ENCODE assay signal across 1 cellular context in the genomic region with DNA sequence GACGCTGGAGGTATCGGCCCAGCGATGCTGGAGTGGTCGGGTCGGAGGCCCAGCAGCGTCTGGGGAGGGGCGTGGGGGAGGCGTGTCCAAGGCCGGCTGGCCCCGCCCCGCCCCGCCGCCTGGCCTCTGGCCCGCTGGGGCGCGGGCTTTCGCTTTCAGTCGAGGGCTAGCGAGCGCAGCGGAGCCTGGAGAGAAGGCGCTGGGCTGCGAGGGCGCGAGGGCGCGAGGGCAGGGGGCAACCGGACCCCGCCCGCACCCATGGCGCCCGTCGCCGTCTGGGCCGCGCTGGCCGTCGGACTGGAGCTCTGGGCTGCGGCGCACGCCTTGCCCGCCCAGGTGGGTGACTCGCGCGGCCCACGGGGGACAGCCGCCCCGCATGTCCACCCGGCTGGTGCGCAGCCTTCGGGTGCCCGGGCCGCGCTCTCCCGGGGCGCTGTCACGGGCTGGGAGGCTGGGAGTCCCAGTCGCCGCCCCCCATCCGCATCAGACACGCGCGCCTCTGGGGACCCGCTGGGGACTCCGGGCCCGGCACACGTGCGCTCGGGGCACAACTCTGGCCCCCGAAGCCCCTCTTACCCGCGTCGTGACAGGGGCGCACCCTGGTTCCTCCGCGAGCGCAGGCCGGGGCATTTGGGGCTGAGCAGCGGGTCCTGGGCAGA.
TF ChIP-seq lines count a peak whose summit lies in the region.

A gene (plus strand): TSS at position 158 of the 659 bp plus-strand sequence. CDS start 101 bp downstream, at position 259.

TF ChIP-seq in K562, 482 proteins besides CTCF, POLR2A, EP300 and RAD21 (continued from another document and continues in another):
- TF ChIP-seq RFX7 (CRISPR knock-in tag; IDR thresholded peaks at IDR 0.05) (no peak), NFIC (IDR thresholded peaks at IDR 0.05) (peak; percentile 56; the same call in 1 of the 2 replicates), CHD2 (IDR thresholded peaks at IDR 0.05; ENCODE audit: low read depth, low read length) (no peak), HNRNPK (IDR thresholded peaks at IDR 0.05; ENCODE audit: low read depth, low read length, poor library complexity, severe bottlenecking) (no peak), ZFX (CRISPR knock-in tag; IDR thresholded peaks at IDR 0.05) (peak; percentile 50), RBM17 (IDR thresholded peaks at IDR 0.05; ENCODE audit: borderline replicate concordance, low read depth, low read length) (no peak), CC2D1A (IDR thresholded peaks at IDR 0.05) (no peak), ZNF121 (CRISPR knock-in tag; conservative IDR thresholded peaks at IDR 0.05) (no peak), NR2F6 (CRISPR knock-in tag; IDR thresholded peaks at IDR 0.05) (no peak), ZNF699 (CRISPR knock-in tag; IDR thresholded peaks at IDR 0.05; ENCODE audit: insufficient replicate concordance) (no peak), SAP30 (IDR thresholded peaks at IDR 0.05; ENCODE audit: borderline replicate concordance, insufficient read depth, low read depth, low read length, poor library complexity, severe bottlenecking) (peak; percentile 94), STAT5B (CRISPR knock-in tag; IDR thresholded peaks at IDR 0.05) (no peak), ZNF165 (CRISPR knock-in tag; IDR thresholded peaks at IDR 0.05; ENCODE audit: borderline replicate concordance) (no peak), ZNF444 (CRISPR knock-in tag; IDR thresholded peaks at IDR 0.05) (no peak), TAF15 (IDR thresholded peaks at IDR 0.05; ENCODE audit: low read depth, low read length) (no peak), FIP1L1 (IDR thresholded peaks at IDR 0.05; ENCODE audit: low read depth, low read length, poor library complexity, severe bottlenecking) (peak; percentile 87), MED1 (CRISPR knock-in tag; IDR thresholded peaks at IDR 0.05; ENCODE audit: borderline replicate concordance) (0 out of 2 replicates have a peak, but pooled peaks have one; percentile 75), SIRT6 (IDR thresholded peaks at IDR 0.05; ENCODE audit: low read depth, low read length) (no peak), GATAD2A (IDR thresholded peaks at IDR 0.05) (no peak), ZNF347 (CRISPR knock-in tag; IDR thresholded peaks at IDR 0.05; ENCODE audit: low read depth) (no peak), ZKSCAN1 (IDR thresholded peaks at IDR 0.05; ENCODE audit: low read depth, low read length) (no peak), SUPT5H (IDR thresholded peaks at IDR 0.05) (no peak), GABPB1 (CRISPR knock-in tag; IDR thresholded peaks at IDR 0.05) (peak; percentile 67), ZNF175 (CRISPR knock-in tag; IDR thresholded peaks at IDR 0.05; ENCODE audit: low read depth) (no peak), PHTF2 (CRISPR knock-in tag; IDR thresholded peaks at IDR 0.05) (no peak), JUN (IDR thresholded peaks at IDR 0.05; ENCODE audit: borderline replicate concordance, low read depth, low read length) (no peak), JUN (CRISPR knock-in tag; IDR thresholded peaks at IDR 0.05; ENCODE audit: borderline replicate concordance) (0 out of 2 replicates have a peak, but pooled peaks have one; percentile 24), EGR1 (conservative IDR thresholded peaks at IDR 0.05) (no peak; the same call in 1 of the 2 replicates), ZNF316 (IDR thresholded peaks at IDR 0.05) (no peak), ETV1 (tag; conservative IDR thresholded peaks at IDR 0.05; ENCODE audit: low read depth) (no peak), CBFA2T3 (IDR thresholded peaks at IDR 0.05) (no peak), CREBBP (IDR thresholded peaks at IDR 0.05; ENCODE audit: low read depth, low read length) (no peak), STAG1 (CRISPR knock-in tag; IDR thresholded peaks at IDR 0.05; ENCODE audit: borderline replicate concordance) (peak; percentile 38; the same call in 1 of the 2 replicates), EP400 (IDR thresholded peaks at IDR 0.05) (peak; percentile 36; the same call in 1 of the 2 replicates), TCF3 (CRISPR knock-in tag; IDR thresholded peaks at IDR 0.05) (no peak), ZBTB1 (CRISPR knock-in tag; IDR thresholded peaks at IDR 0.05; ENCODE audit: borderline replicate concordance, low read depth) (peak; percentile 81), ETS2 (tag; IDR thresholded peaks at IDR 0.05; ENCODE audit: borderline replicate concordance, poor library complexity, severe bottlenecking) (no peak), ZFP1 (CRISPR knock-in tag; IDR thresholded peaks at IDR 0.05) (no peak), ELF4 (CRISPR knock-in tag; IDR thresholded peaks at IDR 0.05) (no peak), ZNF311 (CRISPR knock-in tag; IDR thresholded peaks at IDR 0.05) (no peak), SMAD4 (CRISPR knock-in tag; conservative IDR thresholded peaks at IDR 0.05) (peak; percentile 83; the same call in 1 of the 2 replicates), ZNF174 (CRISPR knock-in tag; IDR thresholded peaks at IDR 0.05) (no peak), BMI1 (IDR thresholded peaks at IDR 0.05; ENCODE audit: low read length) (no peak)
- TF ChIP-seq, protein P1, sequence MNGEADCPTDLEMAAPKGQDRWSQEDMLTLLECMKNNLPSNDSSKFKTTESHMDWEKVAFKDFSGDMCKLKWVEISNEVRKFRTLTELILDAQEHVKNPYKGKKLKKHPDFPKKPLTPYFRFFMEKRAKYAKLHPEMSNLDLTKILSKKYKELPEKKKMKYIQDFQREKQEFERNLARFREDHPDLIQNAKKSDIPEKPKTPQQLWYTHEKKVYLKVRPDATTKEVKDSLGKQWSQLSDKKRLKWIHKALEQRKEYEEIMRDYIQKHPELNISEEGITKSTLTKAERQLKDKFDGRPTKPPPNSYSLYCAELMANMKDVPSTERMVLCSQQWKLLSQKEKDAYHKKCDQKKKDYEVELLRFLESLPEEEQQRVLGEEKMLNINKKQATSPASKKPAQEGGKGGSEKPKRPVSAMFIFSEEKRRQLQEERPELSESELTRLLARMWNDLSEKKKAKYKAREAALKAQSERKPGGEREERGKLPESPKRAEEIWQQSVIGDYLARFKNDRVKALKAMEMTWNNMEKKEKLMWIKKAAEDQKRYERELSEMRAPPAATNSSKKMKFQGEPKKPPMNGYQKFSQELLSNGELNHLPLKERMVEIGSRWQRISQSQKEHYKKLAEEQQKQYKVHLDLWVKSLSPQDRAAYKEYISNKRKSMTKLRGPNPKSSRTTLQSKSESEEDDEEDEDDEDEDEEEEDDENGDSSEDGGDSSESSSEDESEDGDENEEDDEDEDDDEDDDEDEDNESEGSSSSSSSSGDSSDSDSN (IDR thresholded peaks at IDR 0.05; ENCODE audit: borderline replicate concordance in 1 of 2, low read depth in 2 of 2, low read length in 2 of 2): no peak
- TF ChIP-seq, protein P2, sequence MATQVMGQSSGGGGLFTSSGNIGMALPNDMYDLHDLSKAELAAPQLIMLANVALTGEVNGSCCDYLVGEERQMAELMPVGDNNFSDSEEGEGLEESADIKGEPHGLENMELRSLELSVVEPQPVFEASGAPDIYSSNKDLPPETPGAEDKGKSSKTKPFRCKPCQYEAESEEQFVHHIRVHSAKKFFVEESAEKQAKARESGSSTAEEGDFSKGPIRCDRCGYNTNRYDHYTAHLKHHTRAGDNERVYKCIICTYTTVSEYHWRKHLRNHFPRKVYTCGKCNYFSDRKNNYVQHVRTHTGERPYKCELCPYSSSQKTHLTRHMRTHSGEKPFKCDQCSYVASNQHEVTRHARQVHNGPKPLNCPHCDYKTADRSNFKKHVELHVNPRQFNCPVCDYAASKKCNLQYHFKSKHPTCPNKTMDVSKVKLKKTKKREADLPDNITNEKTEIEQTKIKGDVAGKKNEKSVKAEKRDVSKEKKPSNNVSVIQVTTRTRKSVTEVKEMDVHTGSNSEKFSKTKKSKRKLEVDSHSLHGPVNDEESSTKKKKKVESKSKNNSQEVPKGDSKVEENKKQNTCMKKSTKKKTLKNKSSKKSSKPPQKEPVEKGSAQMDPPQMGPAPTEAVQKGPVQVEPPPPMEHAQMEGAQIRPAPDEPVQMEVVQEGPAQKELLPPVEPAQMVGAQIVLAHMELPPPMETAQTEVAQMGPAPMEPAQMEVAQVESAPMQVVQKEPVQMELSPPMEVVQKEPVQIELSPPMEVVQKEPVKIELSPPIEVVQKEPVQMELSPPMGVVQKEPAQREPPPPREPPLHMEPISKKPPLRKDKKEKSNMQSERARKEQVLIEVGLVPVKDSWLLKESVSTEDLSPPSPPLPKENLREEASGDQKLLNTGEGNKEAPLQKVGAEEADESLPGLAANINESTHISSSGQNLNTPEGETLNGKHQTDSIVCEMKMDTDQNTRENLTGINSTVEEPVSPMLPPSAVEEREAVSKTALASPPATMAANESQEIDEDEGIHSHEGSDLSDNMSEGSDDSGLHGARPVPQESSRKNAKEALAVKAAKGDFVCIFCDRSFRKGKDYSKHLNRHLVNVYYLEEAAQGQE (CRISPR knock-in tag; IDR thresholded peaks at IDR 0.05; ENCODE audit: low read depth): peak; percentile 83; the same call in 1 of the 2 replicates
- TF ChIP-seq, protein P3, sequence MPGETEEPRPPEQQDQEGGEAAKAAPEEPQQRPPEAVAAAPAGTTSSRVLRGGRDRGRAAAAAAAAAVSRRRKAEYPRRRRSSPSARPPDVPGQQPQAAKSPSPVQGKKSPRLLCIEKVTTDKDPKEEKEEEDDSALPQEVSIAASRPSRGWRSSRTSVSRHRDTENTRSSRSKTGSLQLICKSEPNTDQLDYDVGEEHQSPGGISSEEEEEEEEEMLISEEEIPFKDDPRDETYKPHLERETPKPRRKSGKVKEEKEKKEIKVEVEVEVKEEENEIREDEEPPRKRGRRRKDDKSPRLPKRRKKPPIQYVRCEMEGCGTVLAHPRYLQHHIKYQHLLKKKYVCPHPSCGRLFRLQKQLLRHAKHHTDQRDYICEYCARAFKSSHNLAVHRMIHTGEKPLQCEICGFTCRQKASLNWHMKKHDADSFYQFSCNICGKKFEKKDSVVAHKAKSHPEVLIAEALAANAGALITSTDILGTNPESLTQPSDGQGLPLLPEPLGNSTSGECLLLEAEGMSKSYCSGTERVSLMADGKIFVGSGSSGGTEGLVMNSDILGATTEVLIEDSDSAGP (CRISPR knock-in tag; IDR thresholded peaks at IDR 0.05): no peak
- TF ChIP-seq, protein P4, sequence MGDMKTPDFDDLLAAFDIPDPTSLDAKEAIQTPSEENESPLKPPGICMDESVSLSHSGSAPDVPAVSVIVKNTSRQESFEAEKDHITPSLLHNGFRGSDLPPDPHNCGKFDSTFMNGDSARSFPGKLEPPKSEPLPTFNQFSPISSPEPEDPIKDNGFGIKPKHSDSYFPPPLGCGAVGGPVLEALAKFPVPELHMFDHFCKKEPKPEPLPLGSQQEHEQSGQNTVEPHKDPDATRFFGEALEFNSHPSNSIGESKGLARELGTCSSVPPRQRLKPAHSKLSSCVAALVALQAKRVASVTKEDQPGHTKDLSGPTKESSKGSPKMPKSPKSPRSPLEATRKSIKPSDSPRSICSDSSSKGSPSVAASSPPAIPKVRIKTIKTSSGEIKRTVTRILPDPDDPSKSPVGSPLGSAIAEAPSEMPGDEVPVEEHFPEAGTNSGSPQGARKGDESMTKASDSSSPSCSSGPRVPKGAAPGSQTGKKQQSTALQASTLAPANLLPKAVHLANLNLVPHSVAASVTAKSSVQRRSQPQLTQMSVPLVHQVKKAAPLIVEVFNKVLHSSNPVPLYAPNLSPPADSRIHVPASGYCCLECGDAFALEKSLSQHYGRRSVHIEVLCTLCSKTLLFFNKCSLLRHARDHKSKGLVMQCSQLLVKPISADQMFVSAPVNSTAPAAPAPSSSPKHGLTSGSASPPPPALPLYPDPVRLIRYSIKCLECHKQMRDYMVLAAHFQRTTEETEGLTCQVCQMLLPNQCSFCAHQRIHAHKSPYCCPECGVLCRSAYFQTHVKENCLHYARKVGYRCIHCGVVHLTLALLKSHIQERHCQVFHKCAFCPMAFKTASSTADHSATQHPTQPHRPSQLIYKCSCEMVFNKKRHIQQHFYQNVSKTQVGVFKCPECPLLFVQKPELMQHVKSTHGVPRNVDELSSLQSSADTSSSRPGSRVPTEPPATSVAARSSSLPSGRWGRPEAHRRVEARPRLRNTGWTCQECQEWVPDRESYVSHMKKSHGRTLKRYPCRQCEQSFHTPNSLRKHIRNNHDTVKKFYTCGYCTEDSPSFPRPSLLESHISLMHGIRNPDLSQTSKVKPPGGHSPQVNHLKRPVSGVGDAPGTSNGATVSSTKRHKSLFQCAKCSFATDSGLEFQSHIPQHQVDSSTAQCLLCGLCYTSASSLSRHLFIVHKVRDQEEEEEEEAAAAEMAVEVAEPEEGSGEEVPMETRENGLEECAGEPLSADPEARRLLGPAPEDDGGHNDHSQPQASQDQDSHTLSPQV (IDR thresholded peaks at IDR 0.05): peak; percentile 94
- TF ChIP-seq, protein P5, sequence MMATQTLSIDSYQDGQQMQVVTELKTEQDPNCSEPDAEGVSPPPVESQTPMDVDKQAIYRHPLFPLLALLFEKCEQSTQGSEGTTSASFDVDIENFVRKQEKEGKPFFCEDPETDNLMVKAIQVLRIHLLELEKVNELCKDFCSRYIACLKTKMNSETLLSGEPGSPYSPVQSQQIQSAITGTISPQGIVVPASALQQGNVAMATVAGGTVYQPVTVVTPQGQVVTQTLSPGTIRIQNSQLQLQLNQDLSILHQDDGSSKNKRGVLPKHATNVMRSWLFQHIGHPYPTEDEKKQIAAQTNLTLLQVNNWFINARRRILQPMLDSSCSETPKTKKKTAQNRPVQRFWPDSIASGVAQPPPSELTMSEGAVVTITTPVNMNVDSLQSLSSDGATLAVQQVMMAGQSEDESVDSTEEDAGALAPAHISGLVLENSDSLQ (IDR thresholded peaks at IDR 0.05): no peak
- TF ChIP-seq, protein P6, sequence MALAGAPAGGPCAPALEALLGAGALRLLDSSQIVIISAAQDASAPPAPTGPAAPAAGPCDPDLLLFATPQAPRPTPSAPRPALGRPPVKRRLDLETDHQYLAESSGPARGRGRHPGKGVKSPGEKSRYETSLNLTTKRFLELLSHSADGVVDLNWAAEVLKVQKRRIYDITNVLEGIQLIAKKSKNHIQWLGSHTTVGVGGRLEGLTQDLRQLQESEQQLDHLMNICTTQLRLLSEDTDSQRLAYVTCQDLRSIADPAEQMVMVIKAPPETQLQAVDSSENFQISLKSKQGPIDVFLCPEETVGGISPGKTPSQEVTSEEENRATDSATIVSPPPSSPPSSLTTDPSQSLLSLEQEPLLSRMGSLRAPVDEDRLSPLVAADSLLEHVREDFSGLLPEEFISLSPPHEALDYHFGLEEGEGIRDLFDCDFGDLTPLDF (CRISPR knock-in tag; IDR thresholded peaks at IDR 0.05): no peak
- TF ChIP-seq, protein P7, sequence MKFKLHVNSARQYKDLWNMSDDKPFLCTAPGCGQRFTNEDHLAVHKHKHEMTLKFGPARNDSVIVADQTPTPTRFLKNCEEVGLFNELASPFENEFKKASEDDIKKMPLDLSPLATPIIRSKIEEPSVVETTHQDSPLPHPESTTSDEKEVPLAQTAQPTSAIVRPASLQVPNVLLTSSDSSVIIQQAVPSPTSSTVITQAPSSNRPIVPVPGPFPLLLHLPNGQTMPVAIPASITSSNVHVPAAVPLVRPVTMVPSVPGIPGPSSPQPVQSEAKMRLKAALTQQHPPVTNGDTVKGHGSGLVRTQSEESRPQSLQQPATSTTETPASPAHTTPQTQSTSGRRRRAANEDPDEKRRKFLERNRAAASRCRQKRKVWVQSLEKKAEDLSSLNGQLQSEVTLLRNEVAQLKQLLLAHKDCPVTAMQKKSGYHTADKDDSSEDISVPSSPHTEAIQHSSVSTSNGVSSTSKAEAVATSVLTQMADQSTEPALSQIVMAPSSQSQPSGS (CRISPR knock-in tag; IDR thresholded peaks at IDR 0.05): no peak
